Comparison of ENCODE assay signal across 8 cellular contexts in genomic region chr4:108173599-108174057, GRCh38. TPM values are rescaled to one million over a fixed set of nuclear protein-coding genes. Genes with fewer than 3 reads are reported as not detected.
DNase-seq lines count a peak whose midpoint lies in the region; ATAC-seq and TF ChIP-seq lines count a peak whose summit lies in the region.

No MANE protein-coding gene starts in this region.

- no peaks in the 10 kb centered on the region for H3K9me3 ChIP-seq in effector memory CD4-positive, alpha-beta T cell (ENCODE audit: control insufficient read depth, low read length)
- no peaks in the 10 kb centered on the region for H3K9me3 ChIP-seq in osteoblast (ENCODE audit: low read depth, low read length)

- no peaks in the 10 kb centered on the region for H4K20me1 ChIP-seq in osteoblast (ENCODE audit: insufficient read depth, low read length)

- H3K27ac Mint-ChIP-seq in CD14-positive monocyte, result peak overlapping the region in 1 of 7 donors; percentile 45

- TF ChIP-seq CTCF in CD14-positive monocyte (IDR thresholded peaks at IDR 0.05) (no peak), LNCaP clone FGC (IDR thresholded peaks at IDR 0.05; ENCODE audit: control insufficient read depth, extremely low read depth, insufficient read depth) (no peak), osteoblast (IDR thresholded peaks at IDR 0.05; ENCODE audit: extremely low read depth, low read depth, low read length) (no peak)

- no peak for ATAC-seq in GM18505 (IDR thresholded peaks at IDR 0.05; ENCODE audit: unreplicated experiment)

- TF ChIP-seq POLR2A in GM18505 (IDR thresholded peaks at IDR 0.05; ENCODE audit: borderline replicate concordance, extremely low read depth, insufficient read depth, insufficient read length), result no peak

- peaks cover 31% of the 10 kb centered on the region for H3K4me1 ChIP-seq in effector memory CD4-positive, alpha-beta T cell (ENCODE audit: control insufficient read depth, insufficient read depth, low read length, poor library complexity, severe bottlenecking)
- H3K4me1 ChIP-seq in osteoblast (ENCODE audit: insufficient read depth, low read length), result peaks cover 11% of the 10 kb centered on the region

- no peaks in the 10 kb centered on the region for H3K79me2 ChIP-seq in osteoblast (ENCODE audit: insufficient read depth, low read length)

- DNase-seq in CD14-positive monocyte (ENCODE audit: low spot score), result no peak
- no peak for DNase-seq in LNCaP clone FGC (ENCODE audit: low read depth)
- no peak for DNase-seq in effector memory CD4-positive, alpha-beta T cell
- no peak for DNase-seq in osteoblast (ENCODE audit: insufficient read length, low spot score, missing footprints)
- no peak for DNase-seq in NCI-H146 (lab: John Stamatoyannopoulos, UW)
- no peak for DNase-seq in inferior parietal cortex (ENCODE audit: extremely low spot score)
- no peak for DNase-seq in COLO829 (ENCODE audit: low spot score)

- peaks cover 11% of the 10 kb centered on the region for H3K27me3 ChIP-seq in effector memory CD4-positive, alpha-beta T cell (replicated peaks; ENCODE audit: control insufficient read depth, insufficient read depth, low read length, poor library complexity, severe bottlenecking)
- H3K27me3 ChIP-seq in osteoblast (ENCODE audit: insufficient read depth, low read length), result peaks cover 50% of the 10 kb centered on the region

- H3K4me3 ChIP-seq in LNCaP clone FGC (ENCODE audit: low read depth, low read length) (peak overlapping the region; percentile 25), osteoblast (ENCODE audit: insufficient read depth, low read length) (peak overlapping the region; percentile 78)
- peak overlapping the region; percentile 69 for H3K4me3 ChIP-seq in effector memory CD4-positive, alpha-beta T cell (ENCODE audit: insufficient read depth, low read depth, low read length, poor library complexity, severe bottlenecking)

- H3K4me2 ChIP-seq in osteoblast (ENCODE audit: insufficient read depth, low read length), result peak overlapping the region; percentile 84

- intact Hi-C loops in CD14-positive monocyte (cut with micrococcal nuclease), result no loop called here

- peak overlapping the region; percentile 88 for H2AFZ ChIP-seq in osteoblast (ENCODE audit: low read length)

- H3K27ac ChIP-seq in effector memory CD4-positive, alpha-beta T cell (ENCODE audit: insufficient read depth, low read length, poor library complexity, severe bottlenecking), result peak overlapping the region; percentile 76
- H3K27ac ChIP-seq in osteoblast (ENCODE audit: low read depth, low read length), result no peak overlapping the region

- H3K4me3 Mint-ChIP-seq in CD14-positive monocyte, result peak overlapping the region; percentile 70 to 94

- H3K36me3 Mint-ChIP-seq in CD14-positive monocyte, result peaks cover 0 to 3% of the 10 kb centered on the region in 2 donors

- H3K9me3 Mint-ChIP-seq in CD14-positive monocyte, result peaks cover 0 to 13% (median 8%) of the 10 kb centered on the region in 7 donors

- H3K4me1 Mint-ChIP-seq in CD14-positive monocyte, result peaks cover 27% of the 10 kb centered on the region

- H3K36me3 ChIP-seq in effector memory CD4-positive, alpha-beta T cell (ENCODE audit: control insufficient read depth, insufficient read depth, low read length), result no peaks in the 10 kb centered on the region
- H3K36me3 ChIP-seq in osteoblast (ENCODE audit: insufficient read depth, low read length), result no peaks in the 10 kb centered on the region

- peaks cover 64 to 86% (median 71%) of the 10 kb centered on the region in 3 donors for H3K27me3 Mint-ChIP-seq in CD14-positive monocyte (ENCODE audit: low read depth in 3 of 3)

RNA-seq across cellular contexts. Expression of gene LEF1, which starts 4.9 kb away (rescaled TPM):
- 1 to 10 TPM in 1 of 2 donors, under 1 TPM in 1; 0.61 to 1.3 TPM for polyA plus RNA-seq in CD14-positive monocyte
- 5.8 and 7.7 TPM in 2 replicates for total RNA-seq in osteoblast

Comparison
In these comparisons a context has a peak if more than half of its experiments do, and no peak if none do; other contexts are left out.
1. H3K4me3 ChIP-seq: peak in every context shown above with its lines; median percentile 78 in osteoblast; 69 in effector memory CD4-positive, alpha-beta T cell; 25 in LNCaP clone FGC.